ENCODE assay signal across 14 cellular contexts in the genomic region with DNA sequence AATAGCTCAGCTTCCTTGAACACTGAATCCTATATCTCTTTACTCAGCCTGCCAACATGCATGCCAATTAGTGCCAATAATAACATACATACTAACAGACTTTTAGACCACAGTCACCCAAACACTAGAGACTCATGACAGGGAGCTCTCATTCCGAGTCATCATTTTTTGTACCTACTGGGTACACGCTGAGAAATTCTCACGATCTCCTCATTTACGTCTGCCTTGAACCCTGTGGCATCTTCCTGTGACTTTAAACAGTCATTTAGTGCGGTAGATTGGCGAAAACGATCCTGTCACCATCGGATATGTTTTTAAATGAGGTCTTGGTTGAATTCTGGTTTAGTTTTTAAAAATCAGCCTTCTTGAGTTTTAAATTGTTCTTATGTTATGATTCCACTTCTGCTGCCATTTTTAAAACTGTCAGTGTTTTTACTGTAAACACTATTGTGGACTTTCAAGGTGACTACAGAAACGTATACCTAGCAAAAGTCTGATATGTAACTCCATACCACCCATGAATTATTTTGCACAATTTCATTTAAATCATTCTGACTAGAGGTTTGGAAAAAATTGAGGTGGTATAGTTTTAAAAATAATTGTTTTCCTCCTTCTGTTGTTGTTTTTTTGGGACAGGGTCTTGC.
"Had no signal": no experiment of that assay in that cellular context is flagged by ENCODE, and none has a peak within 500 bp of the region (broad histone marks: within the 10 kb centered on the region; RNA-seq: fewer than 3 reads in every experiment).

No MANE protein-coding gene starts in this region.

- DNase-seq: dermis blood vessel endothelial cell; esophagus squamous epithelium; foreskin fibroblast; glutamatergic neuron; islet precursor cell; mammary epithelial cell; naive thymus-derived CD4-positive, alpha-beta T cell; posterior cingulate gyrus; sigmoid colon; stimulated activated naive CD8-positive, alpha-beta T cell treated with anti-CD3 and anti-CD28 coated beads, Interleukin-15, Interleukin-2, amounts not matched to agents 100 U/mL and 50 U/mL, for 24 hours; thyroid gland had no signal

- FAIRE-seq: urothelium cell line had no signal

- ATAC-seq: gastroesophageal sphincter; left lobe of liver; naive thymus-derived CD4-positive, alpha-beta T cell; stimulated activated naive CD8-positive, alpha-beta T cell treated with anti-CD3 and anti-CD28 coated beads, Interleukin-15, Interleukin-2, amounts not matched to agents 100 U/mL and 50 U/mL, for 24 hours had no signal
